In genomic region chr17:31726980-31727427, GRCh38 we compare ENCODE assay signal across 18 cellular contexts.
DNase-seq lines count a peak whose midpoint lies in the region; ATAC-seq and TF ChIP-seq lines count a peak whose summit lies in the region.
"Had no signal": no experiment of that assay in that cellular context is flagged by ENCODE, and none has a peak within 500 bp of the region (broad histone marks: within the 10 kb centered on the region; RNA-seq: fewer than 3 reads in every experiment).

No MANE protein-coding gene starts in this region.

- DNase-seq in EL, result peak; percentile 39
- peak in 1 of 2 experiments; percentile 76 for DNase-seq in PC-9
- peak; percentile 27 to 62 for DNase-seq in dermis microvascular lymphatic vessel endothelial cell (ENCODE audit: low read depth in 2 of 2)
- DNase-seq in omental fat pad (ENCODE audit: low spot score), result no peak
- no peak for DNase-seq in right cardiac atrium
- no peak for DNase-seq in NCI-H774 (lab: John Stamatoyannopoulos, UW)
- DNase-seq: activated CD8-positive, alpha-beta T cell treated with anti-CD3 and anti-CD28 coated beads for 36 hours; adrenal gland; Caco-2; colonic mucosa; Kasumi-1; left ventricle myocardium inferior; NCI-H1436; NCI-H446 had no signal

- no peak overlapping the region for H3K27ac ChIP-seq in PC-9
- H3K27ac ChIP-seq in right cardiac atrium (ENCODE audit: low read length), result no peak overlapping the region
- H3K27ac ChIP-seq: adrenal gland, colonic mucosa, HL-60, left ventricle myocardium inferior, SK-N-MC had no signal

- WGBS in right cardiac atrium, result 94% methylated on average over 4 of the region's 4 CpGs

- no peaks in the 10 kb centered on the region for H3K79me2 ChIP-seq in PC-9 (ENCODE audit: low read depth)

- H3K4me1 ChIP-seq in PC-9 (replicated peaks; ENCODE audit: insufficient read depth), result peaks cover 12% of the 10 kb centered on the region; the same call in 1 of the 2 replicates
- peaks cover 11% of the 10 kb centered on the region for H3K4me1 ChIP-seq in right cardiac atrium (ENCODE audit: control insufficient read depth, insufficient read depth, low read length)
- H3K4me1 ChIP-seq: Caco-2, colonic mucosa had no signal

- CTCF ChIA-PET in PC-9 (lab: Charles Lee), result interaction anchor here (0.7 kb wide), 1 partner anchor 71 kb away, joined by 3 read pairs; no protein-coding TSS in a partner anchor

- POLR2A ChIA-PET in PC-9 (lab: Charles Lee; ENCODE audit: unreplicated experiment), result no interaction called here

- no TSS peak for BruUV-seq in PC-9 (replicated peaks; lab: Mats Ljungman, UMichigan)

- peak; percentile 65 for ATAC-seq in omental fat pad (ENCODE audit: low FRiP score)
- ATAC-seq in right cardiac atrium, result no peak
- no peak for ATAC-seq in HG03342 (IDR thresholded peaks at IDR 0.05; ENCODE audit: unreplicated experiment)
- no peak for ATAC-seq in GM18502 (IDR thresholded peaks at IDR 0.05; ENCODE audit: poor library complexity, unreplicated experiment)
- ATAC-seq: activated CD8-positive, alpha-beta T cell treated with anti-CD3 and anti-CD28 coated beads for 36 hours had no signal

- no peaks in the 10 kb centered on the region for H3K27me3 ChIP-seq in PC-9 (ENCODE audit: insufficient read depth, low read depth)
- no peaks in the 10 kb centered on the region for H3K27me3 ChIP-seq in right cardiac atrium (ENCODE audit: control insufficient read depth, insufficient read depth)
- H3K27me3 ChIP-seq: adrenal gland, colonic mucosa had no signal

- no peak overlapping the region for H2AFZ ChIP-seq in PC-9

- intact Hi-C loops in PC-9 (cut with micrococcal nuclease; ENCODE audit: unreplicated experiment) (loop anchor here (10.0 kb wide), 1 partner anchor 98 kb away; no protein-coding TSS in a partner anchor), right cardiac atrium (cut with DNase I) (no loop called here)

- H4K20me1 ChIP-seq in PC-9 (ENCODE audit: insufficient read depth), result no peaks in the 10 kb centered on the region

- no peaks in the 10 kb centered on the region; the same call in 1 of the 2 replicates for H3F3A ChIP-seq in PC-9 (ENCODE audit: insufficient read depth, low read depth)

- H3K9me3 ChIP-seq in PC-9 (ENCODE audit: insufficient read depth, low read depth) (no peaks in the 10 kb centered on the region), right cardiac atrium (ENCODE audit: control insufficient read depth, low read length) (no peaks in the 10 kb centered on the region)
- H3K9me3 ChIP-seq: adrenal gland, colonic mucosa, left ventricle myocardium inferior had no signal

- H3K9me2 ChIP-seq in PC-9 (ENCODE audit: insufficient read depth), result no peaks in the 10 kb centered on the region

- peak overlapping the region; percentile 29 for H3K4me2 ChIP-seq in PC-9

- H3K4me3 ChIP-seq in PC-9 (no peak overlapping the region), right cardiac atrium (ENCODE audit: low read length) (no peak overlapping the region)
- H3K4me3 ChIP-seq: adrenal gland, colonic mucosa, left ventricle myocardium inferior, SK-N-MC had no signal

- no peaks in the 10 kb centered on the region for H3K36me3 ChIP-seq in PC-9 (ENCODE audit: low read depth)
- H3K36me3 ChIP-seq: adrenal gland, colonic mucosa, left ventricle myocardium inferior had no signal

- TF ChIP-seq CTCF in PC-9 (conservative IDR thresholded peaks at IDR 0.05) (no peak), omental fat pad (IDR thresholded peaks at IDR 0.05) (no peak)

Comparison
In these comparisons a context has a peak if more than half of its experiments do, and no peak if none do; other contexts are left out.
1. DNase-seq: peak in EL (single experiment) and dermis microvascular lymphatic vessel endothelial cell (2 of 2); none in omental fat pad (single experiment), right cardiac atrium (0 of 3) and NCI-H774 (single experiment).